Comparison of ENCODE assay signal across 1 cellular context in genomic region chr16:66502020-66502913, GRCh38.
TF ChIP-seq lines count a peak whose summit lies in the region.

No MANE protein-coding gene starts in this region.

TF ChIP-seq in HepG2, 621 proteins besides CTCF, POLR2A, EP300 and RAD21 (continued from another document and continues in another):
- no peak for TF ChIP-seq LRRFIP1 (CRISPR knock-in tag; conservative IDR thresholded peaks at IDR 0.05)
- TF ChIP-seq MTA3 (CRISPR knock-in tag; IDR thresholded peaks at IDR 0.05): no peak
- no peak for TF ChIP-seq ZNF280D (CRISPR knock-in tag; IDR thresholded peaks at IDR 0.05)
- no peak for TF ChIP-seq ELK4 (CRISPR knock-in tag; IDR thresholded peaks at IDR 0.05; ENCODE audit: borderline replicate concordance)
- no peak for TF ChIP-seq TIGD3 (CRISPR knock-in tag; IDR thresholded peaks at IDR 0.05; ENCODE audit: borderline replicate concordance)
- TF ChIP-seq DNMT1 (CRISPR knock-in tag; IDR thresholded peaks at IDR 0.05): no peak
- TF ChIP-seq ZBTB14 (CRISPR knock-in tag; IDR thresholded peaks at IDR 0.05): no peak
- TF ChIP-seq RNF219 (CRISPR knock-in tag; IDR thresholded peaks at IDR 0.05): 0 out of 2 replicates have a peak, but pooled peaks have one; percentile 72
- no peak for TF ChIP-seq ARHGAP35 (CRISPR knock-in tag; IDR thresholded peaks at IDR 0.05; ENCODE audit: borderline replicate concordance)
- no peak for TF ChIP-seq TOPORS (CRISPR knock-in tag; IDR thresholded peaks at IDR 0.05)
- TF ChIP-seq GABPA (IDR thresholded peaks at IDR 0.05; ENCODE audit: low read depth, low read length): no peak
- no peak for TF ChIP-seq GABPA (CRISPR knock-in tag; IDR thresholded peaks at IDR 0.05; ENCODE audit: low read depth)
- no peak for TF ChIP-seq REXO4 (CRISPR knock-in tag; IDR thresholded peaks at IDR 0.05; ENCODE audit: borderline replicate concordance)
- no peak for TF ChIP-seq ZNF713 (CRISPR knock-in tag; IDR thresholded peaks at IDR 0.05)
- TF ChIP-seq ZNF510 (CRISPR knock-in tag; IDR thresholded peaks at IDR 0.05; ENCODE audit: low read depth): no peak
- TF ChIP-seq GABPB1 (CRISPR knock-in tag; IDR thresholded peaks at IDR 0.05): 0 out of 2 replicates have a peak, but pooled peaks have one; percentile 20
- no peak for TF ChIP-seq RORA (CRISPR knock-in tag; IDR thresholded peaks at IDR 0.05)
- TF ChIP-seq ZNF207 (IDR thresholded peaks at IDR 0.05; ENCODE audit: borderline replicate concordance): no peak
- no peak for TF ChIP-seq SP1 (IDR thresholded peaks at IDR 0.05)
- TF ChIP-seq SP1 (CRISPR knock-in tag; IDR thresholded peaks at IDR 0.05): no peak
- TF ChIP-seq ZNF660 (CRISPR knock-in tag; IDR thresholded peaks at IDR 0.05; ENCODE audit: borderline replicate concordance, low read depth): no peak
- TF ChIP-seq ZNF703 (CRISPR knock-in tag; IDR thresholded peaks at IDR 0.05; ENCODE audit: borderline replicate concordance): no peak
- no peak for TF ChIP-seq PBX3 (CRISPR knock-in tag; IDR thresholded peaks at IDR 0.05; ENCODE audit: borderline replicate concordance)
- TF ChIP-seq ZXDC (CRISPR knock-in tag; IDR thresholded peaks at IDR 0.05): no peak
- TF ChIP-seq ZNF639 (CRISPR knock-in tag; conservative IDR thresholded peaks at IDR 0.05): no peak
- TF ChIP-seq KLF12 (CRISPR knock-in tag; IDR thresholded peaks at IDR 0.05; ENCODE audit: borderline replicate concordance): no peak
- peak; percentile 19; the same call in 1 of the 2 replicates for TF ChIP-seq HDAC1 (CRISPR knock-in tag; IDR thresholded peaks at IDR 0.05)
- no peak for TF ChIP-seq ZNF282 (IDR thresholded peaks at IDR 0.05; ENCODE audit: partially characterized antibody)
- no peak for TF ChIP-seq SP5 (CRISPR knock-in tag; IDR thresholded peaks at IDR 0.05; ENCODE audit: borderline replicate concordance, low read depth)
- peak; percentile 56; the same call in 1 of the 2 replicates for TF ChIP-seq THAP11 (CRISPR knock-in tag; IDR thresholded peaks at IDR 0.05)
- TF ChIP-seq SIN3B (IDR thresholded peaks at IDR 0.05; ENCODE audit: low read length): no peak
- no peak for TF ChIP-seq ZNF607 (CRISPR knock-in tag; IDR thresholded peaks at IDR 0.05; ENCODE audit: borderline replicate concordance)
- TF ChIP-seq ZNF772 (CRISPR knock-in tag; IDR thresholded peaks at IDR 0.05): no peak
- no peak for TF ChIP-seq FOXM1 (CRISPR knock-in tag; IDR thresholded peaks at IDR 0.05)
- no peak for TF ChIP-seq SATB2 (CRISPR knock-in tag; IDR thresholded peaks at IDR 0.05)
- no peak for TF ChIP-seq USF2 (IDR thresholded peaks at IDR 0.05; ENCODE audit: low read depth, low read length)
- TF ChIP-seq USF2 (CRISPR knock-in tag; IDR thresholded peaks at IDR 0.05; ENCODE audit: borderline replicate concordance): peak; percentile 69; the same call in 1 of the 2 replicates
- no peak for TF ChIP-seq ERF (CRISPR knock-in tag; IDR thresholded peaks at IDR 0.05)
- TF ChIP-seq ZNF839 (CRISPR knock-in tag; IDR thresholded peaks at IDR 0.05; ENCODE audit: borderline replicate concordance): no peak
- TF ChIP-seq KAT7 (CRISPR knock-in tag; IDR thresholded peaks at IDR 0.05; ENCODE audit: borderline replicate concordance): peak; percentile 43; the same call in 1 of the 2 replicates
- no peak for TF ChIP-seq ZUFSP (CRISPR knock-in tag; IDR thresholded peaks at IDR 0.05; ENCODE audit: borderline replicate concordance)
